In the genomic region with DNA sequence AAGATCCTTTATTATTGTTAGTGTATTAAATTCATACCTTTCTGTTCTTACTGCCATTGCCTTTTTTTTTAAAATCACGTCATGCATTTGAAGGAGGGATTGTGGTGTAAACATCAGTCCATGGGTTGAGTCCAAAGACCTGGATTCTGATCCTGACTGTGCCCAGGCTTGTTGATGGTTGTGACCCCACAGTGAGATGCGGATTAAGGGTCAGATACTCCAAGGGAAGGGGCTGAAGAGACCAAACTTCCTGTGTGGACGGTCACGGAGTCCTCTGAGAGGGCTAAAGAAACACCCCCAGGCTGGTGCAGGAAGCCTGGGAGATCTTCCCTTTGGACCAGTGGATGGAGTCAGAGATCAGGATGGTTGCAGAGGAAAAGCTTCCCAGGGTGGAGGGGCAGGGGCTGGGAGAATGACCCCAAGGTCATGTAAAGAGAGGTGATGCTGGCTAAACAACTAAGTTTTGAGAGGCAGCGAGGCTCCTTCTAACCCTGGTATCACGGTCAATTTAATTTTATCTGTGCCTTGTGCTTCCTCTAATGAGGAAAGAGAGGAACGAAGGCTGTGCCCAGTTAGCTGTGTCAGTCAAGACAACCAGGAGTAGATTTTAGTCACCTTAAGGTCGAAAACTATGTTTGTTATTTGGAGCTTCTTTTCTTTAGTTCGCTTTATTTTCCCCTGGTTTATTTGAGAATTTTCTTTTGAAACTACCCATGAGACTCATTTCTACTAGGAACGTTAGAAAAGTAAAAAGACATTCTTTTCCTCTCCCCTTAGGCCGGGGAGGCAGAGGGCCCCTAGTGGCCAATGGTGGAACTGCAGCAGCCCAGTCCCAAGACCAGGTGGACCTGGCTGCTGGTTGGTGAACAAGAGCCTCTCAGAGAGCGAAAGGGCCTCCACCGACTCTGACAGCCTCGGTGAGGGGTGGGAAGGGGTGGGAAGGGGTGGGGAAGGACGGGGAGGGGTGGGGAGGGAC, we compare ENCODE assay signal across 7 cellular contexts. TPM values are rescaled to one million over a fixed set of nuclear protein-coding genes. Genes with fewer than 3 reads are reported as not detected.
DNase-seq lines count a peak whose midpoint lies in the region; ATAC-seq and TF ChIP-seq lines count a peak whose summit lies in the region.

No MANE protein-coding gene starts in this region.

- H3K27ac ChIP-seq in heart right ventricle: peak overlapping the region in 2 of 10 donors; percentile 8 to 15

- peak overlapping the region; percentile 42 for H3K27ac Mint-ChIP-seq in activated naive CD8-positive, alpha-beta T cell treated with anti-CD3 and anti-CD28 coated beads, Interleukin-2, amount 50 U/mL, for 24 hours

- DNase-seq in GM13976 (ENCODE audit: low spot score): peak; percentile 91
- DNase-seq in NCI-H1436 (lab: John Stamatoyannopoulos, UW): peak; percentile 79
- DNase-seq in T follicular helper cell (ENCODE audit: low read depth): peak; percentile 66
- DNase-seq in activated naive CD8-positive, alpha-beta T cell treated with anti-CD3 and anti-CD28 coated beads, Interleukin-2, amount 50 U/mL, for 24 hours: peak; percentile 93
- peak; percentile 83 to 89 for DNase-seq in heart right ventricle
- peak; percentile 81 for DNase-seq in retina

- H3K27me3 ChIP-seq in heart right ventricle: no peaks in the 10 kb centered on the region

- ATAC-seq in HG02763 (IDR thresholded peaks at IDR 0.05; ENCODE audit: unreplicated experiment) (peak; percentile 90), heart right ventricle (peak; percentile 81 to 97 (median 94))
- peak; percentile 97 for ATAC-seq in activated naive CD8-positive, alpha-beta T cell treated with anti-CD3 and anti-CD28 coated beads, Interleukin-2, amount 50 U/mL, for 24 hours

- H3K9me3 Mint-ChIP-seq in activated naive CD8-positive, alpha-beta T cell treated with anti-CD3 and anti-CD28 coated beads, Interleukin-2, amount 50 U/mL, for 24 hours: no peaks in the 10 kb centered on the region

- H3K4me1 Mint-ChIP-seq in activated naive CD8-positive, alpha-beta T cell treated with anti-CD3 and anti-CD28 coated beads, Interleukin-2, amount 50 U/mL, for 24 hours: peaks cover 15% of the 10 kb centered on the region

- peaks cover 2% of the 10 kb centered on the region for H3K27me3 Mint-ChIP-seq in activated naive CD8-positive, alpha-beta T cell treated with anti-CD3 and anti-CD28 coated beads, Interleukin-2, amount 50 U/mL, for 24 hours

- intact Hi-C loops in heart right ventricle (cut with DNase I): loop anchor here in 3 of 10 donors (2.0 to 10.0 kb wide), 3 partner anchors 51 to 61 kb away; no protein-coding TSS in a partner anchor

- no peaks in the 10 kb centered on the region for H3K36me3 ChIP-seq in heart right ventricle

- H3K4me3 Mint-ChIP-seq in activated naive CD8-positive, alpha-beta T cell treated with anti-CD3 and anti-CD28 coated beads, Interleukin-2, amount 50 U/mL, for 24 hours: no peak overlapping the region

- H3K9me3 ChIP-seq in heart right ventricle: no peaks in the 10 kb centered on the region

- peak overlapping the region in 1 of 10 donors; percentile 15 for H3K4me3 ChIP-seq in heart right ventricle

- in situ Hi-C loops in GM13976 (cut with MboI; ENCODE audit: low sequenced_read_pairs, unreplicated experiment): no loop called here

- TF ChIP-seq CTCF in GM13976 (IDR thresholded peaks at IDR 0.05; ENCODE audit: borderline replicate concordance, control extremely low read depth, extremely low read depth, insufficient read depth, missing control alignments) (peak; percentile 98), heart right ventricle (IDR thresholded peaks at IDR 0.05) (peak; percentile 90 to 96 (median 94))

- no peaks in the 10 kb centered on the region for H3K36me3 Mint-ChIP-seq in activated naive CD8-positive, alpha-beta T cell treated with anti-CD3 and anti-CD28 coated beads, Interleukin-2, amount 50 U/mL, for 24 hours (ENCODE audit: low read depth)

- H3K4me1 ChIP-seq in heart right ventricle: peaks cover 0 to 6% (median 4%) of the 10 kb centered on the region in 9 donors

- 25 to 26% methylated on average over 14 to 15 of the region's 15 CpGs for WGBS in heart right ventricle, 2 donors

RNA-seq across cellular contexts. Expression of a gene that starts 8.7 kb away (rescaled TPM):
- 1 to 10 TPM in 9 of 10 donors, under 1 TPM in 1; 0.93 to 3.3 (median 2.3) TPM for total RNA-seq in heart right ventricle
- 1 to 10 TPM; 1.1 to 2.3 TPM for polyA plus RNA-seq in heart right ventricle

RNA-seq across cellular contexts. Expression of a gene that starts 33.3 kb away (rescaled TPM):
- total RNA-seq in heart right ventricle: 10 to 100 TPM; 25.0 to 37.5 (median 31.3) TPM
- polyA plus RNA-seq in heart right ventricle: 10 to 100 TPM in 1 of 2 donors, 1 to 10 TPM in 1; 9.6 to 21.6 TPM
